13 cellular contexts compared by ENCODE assay signal in the genomic region with DNA sequence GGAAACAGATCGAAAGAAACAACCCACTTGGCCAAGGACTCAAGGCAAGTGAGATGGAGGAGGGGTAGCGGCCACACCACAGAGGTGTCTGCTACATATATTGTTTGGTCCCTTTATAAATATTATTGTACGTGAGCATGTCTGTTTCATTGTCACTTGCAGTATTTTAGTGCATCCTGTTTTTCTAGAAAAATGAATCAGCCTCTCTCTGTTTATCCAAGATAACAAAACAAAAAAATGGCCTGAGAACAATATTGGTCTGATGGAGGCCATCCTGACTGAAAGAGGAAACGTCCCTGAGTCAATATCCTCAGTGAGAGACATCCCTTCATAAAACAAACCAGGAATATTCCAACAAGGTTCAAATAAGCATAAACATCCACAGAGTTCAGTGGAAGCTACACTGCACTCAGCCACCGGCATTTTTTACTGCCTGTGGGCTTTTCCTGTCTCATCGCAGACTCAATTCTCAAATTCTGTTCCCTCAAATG. TPM values are rescaled to one million over a fixed set of nuclear protein-coding genes. Genes with fewer than 3 reads are reported as not detected.
A peak's percentile ranks its signal among the peaks of the same experiment; 100 is the strongest.
DNase-seq lines count a peak whose midpoint lies in the region; ATAC-seq, FAIRE-seq and TF ChIP-seq lines count a peak whose summit lies in the region.
"Had no signal": no experiment of that assay in that cellular context is flagged by ENCODE, and none has a peak within 500 bp of the region (broad histone marks: within the 10 kb centered on the region; RNA-seq: fewer than 3 reads in every experiment).

No MANE protein-coding gene starts in this region.

- no peak overlapping the region; the same call in 1 of the 2 replicates for H4K5ac ChIP-seq in IMR-90 (ENCODE audit: low read depth, low read length)

- in situ Hi-C loops in IMR-90 (cut with MboI; ENCODE audit: low sequenced_read_pairs), result no loop called here

- peak overlapping the region; percentile 21; the same call in 1 of the 2 replicates for H3K18ac ChIP-seq in IMR-90 (ENCODE audit: low read depth, low read length)

- no peak overlapping the region for H2BK15ac ChIP-seq in IMR-90 (ENCODE audit: low read depth, low read length)

- WGBS in IMR-90 (ENCODE audit: extremely low coverage in 2 of 2, insufficient read length in 1 of 2), 2 experiments, result 57% methylated on average over 2 of the region's 6 CpGs; no CpG with 5 or more reads in 1 of the 2 experiments
- 74% methylated on average over 6 of the region's 6 CpGs for WGBS in liver

- intact Hi-C loops in IMR-90 (cut with micrococcal nuclease), result no loop called here

- no peak overlapping the region for H2AK9ac ChIP-seq in IMR-90 (replicated peaks; ENCODE audit: low read depth, low read length, poor library complexity)

- no peak overlapping the region for H3K56ac ChIP-seq in IMR-90 (ENCODE audit: extremely low read depth, insufficient read depth, low read length)

- BruUV-seq in IMR-90 (replicated peaks; lab: Mats Ljungman, UMichigan), result no TSS peak

- H3K9me3 ChIP-seq in IMR-90 (ENCODE audit: control insufficient read depth, insufficient read depth, low read length) (no peaks in the 10 kb centered on the region), liver (ENCODE audit: control insufficient read depth in 4 of 4, low read length in 3 of 4) (no peaks in the 10 kb centered on the region), thoracic aorta (no peaks in the 10 kb centered on the region)
- H3K9me3 ChIP-seq: ovary had no signal

- TF ChIP-seq RAD21 in IMR-90 (IDR thresholded peaks at IDR 0.05; ENCODE audit: low read length) (no peak), liver (IDR thresholded peaks at IDR 0.05) (peak in 1 of 2 donors; percentile 12)

- ATAC-seq in IMR-90 (ENCODE audit: low read depth), result peak; percentile 21; the same call in 1 of the 2 replicates
- ATAC-seq in thoracic aorta (ENCODE audit: insufficient number of reproducible peaks, low FRiP score, low read depth), result peak; percentile 11
- ATAC-seq in HG02763 (IDR thresholded peaks at IDR 0.05; ENCODE audit: unreplicated experiment), result no peak
- ATAC-seq: activated naive CD4-positive, alpha-beta T cell treated with anti-CD3 and anti-CD28 coated beads, Interleukin-2, amount 50 U/mL, for 72 hours; stimulated activated effector memory CD8-positive, alpha-beta T cell treated with anti-CD3 and anti-CD28 coated beads, Interleukin-12 subunit alpha, Interleukin-12 subunit beta, amount 100 ng/mL, for 72 hours had no signal

- FAIRE-seq in bronchial epithelial cell (lab: Jason Lieb, UNC), result no peak
- FAIRE-seq in GM19239 (lab: Jason Lieb, UNC), result no peak

- DNase-seq in IMR-90 (peak; percentile 42), bronchial epithelial cell (ENCODE audit: low read depth) (peak; percentile 18), thoracic aorta (ENCODE audit: low spot score) (no peak), GM19239 (ENCODE audit: insufficient read length, low spot score) (no peak)
- no peak for DNase-seq in stimulated activated CD4-positive, alpha-beta T cell treated with anti-CD3 and anti-CD28 coated beads, Interleukin-1b, Interleukin-23, amount 100 ng/mL, for 48 hours
- DNase-seq: NCI-H1694 treated with DMSO at 0.1 percent for 48 hours; NCI-H82; ovary; stimulated activated CD4-positive, alpha-beta T cell treated with anti-CD3 and anti-CD28 coated beads, Interleukin-2, amount 100 ng/mL, for 24 hours had no signal

- peaks cover 24% of the 10 kb centered on the region for H3K4me1 ChIP-seq in IMR-90 (ENCODE audit: control insufficient read depth, insufficient read depth, low read length)
- peaks cover 0 to under 1% (median 0%) of the 10 kb centered on the region in 4 donors for H3K4me1 ChIP-seq in liver (ENCODE audit: control insufficient read depth in 4 of 4, insufficient read depth in 4 of 4, low read length in 3 of 4)
- peaks cover 41 to 86% of the 10 kb centered on the region in 2 donors for H3K4me1 ChIP-seq in thoracic aorta (ENCODE audit: control insufficient read depth in 1 of 2, low read depth in 2 of 2)

- peaks cover 36% of the 10 kb centered on the region for H3K9me1 ChIP-seq in IMR-90 (ENCODE audit: insufficient read depth, low read length)

- H2AK5ac ChIP-seq in IMR-90 (ENCODE audit: low read depth, low read length), result no peak overlapping the region

- H3K4me3 ChIP-seq in IMR-90 (ENCODE audit: insufficient read depth, low read depth, low read length) (no peak overlapping the region), bronchial epithelial cell (ENCODE audit: low read depth, low read length) (no peak overlapping the region), liver (ENCODE audit: low read depth in 1 of 3, low read length in 3 of 3) (no peak overlapping the region), thoracic aorta (peak overlapping the region; percentile 35)
- H3K4me3 ChIP-seq: ovary had no signal

- TF ChIP-seq POLR2A in IMR-90 (IDR thresholded peaks at IDR 0.05; ENCODE audit: low read depth, low read length), result no peak

- peak overlapping the region in 1 of 2 experiments; percentile 32; a peak in 1 of 4 replicates for H4K8ac ChIP-seq in IMR-90 (ENCODE audit: low read depth in 2 of 2, low read length in 2 of 2)

- POLR2A ChIA-PET in IMR-90 (lab: Charles Lee; ENCODE audit: unreplicated experiment), result interaction anchor here (0.8 kb wide), 1 partner anchor 23 kb away, joined by 3 read pairs; no protein-coding TSS in a partner anchor

- H3K36me3 ChIP-seq in IMR-90 (ENCODE audit: control insufficient read depth, insufficient read depth, low read length) (peaks cover 3% of the 10 kb centered on the region; the same call in 1 of the 2 replicates), bronchial epithelial cell (ENCODE audit: control insufficient read depth, insufficient read depth, low read length) (no peaks in the 10 kb centered on the region), liver (ENCODE audit: control insufficient read depth in 4 of 4, insufficient read depth in 3 of 4, low read depth in 1 of 4, low read length in 3 of 4) (no peaks in the 10 kb centered on the region), thoracic aorta (no peaks in the 10 kb centered on the region)
- H3K36me3 ChIP-seq: ovary had no signal

- no peak overlapping the region for H2BK120ac ChIP-seq in IMR-90 (ENCODE audit: low read depth, low read length)

- no peak overlapping the region for H4K91ac ChIP-seq in IMR-90 (ENCODE audit: insufficient read depth, low read depth, low read length)

- H3K9ac ChIP-seq in IMR-90 (ENCODE audit: low read depth, low read length) (no peak overlapping the region), liver (ENCODE audit: low read depth in 1 of 2, low read length in 2 of 2) (peak overlapping the region in 1 of 2 donors; percentile 3)

- no peak for TF ChIP-seq CTCF in IMR-90 (conservative IDR thresholded peaks at IDR 0.05; ENCODE audit: low read depth, low read length)
- TF ChIP-seq CTCF in bronchial epithelial cell (IDR thresholded peaks at IDR 0.05; ENCODE audit: insufficient read depth, low read length, severe bottlenecking), result no peak
- TF ChIP-seq CTCF in liver (IDR thresholded peaks at IDR 0.05; ENCODE audit: low read depth, low read length, missing input control), result no peak
- TF ChIP-seq CTCF in thoracic aorta (IDR thresholded peaks at IDR 0.05), result no peak

- CTCF ChIA-PET in IMR-90 (lab: Yijun Ruan, JAX), result interaction anchor here (1.3 kb wide), 1 partner anchor 89 kb away, joined by 3 read pairs; no protein-coding TSS in a partner anchor

- no peak overlapping the region for H3K23ac ChIP-seq in IMR-90 (ENCODE audit: low read depth, low read length)

- no peak overlapping the region for H2AFZ ChIP-seq in IMR-90 (replicated peaks; ENCODE audit: low read length, poor library complexity)

- no peak overlapping the region for H2BK20ac ChIP-seq in IMR-90 (ENCODE audit: low read depth, low read length)

- H3K79me1 ChIP-seq in IMR-90 (ENCODE audit: low read depth in 1 of 2, low read length in 2 of 2), result peaks cover 54 to 91% of the 10 kb centered on the region in 2 experiments

- peak overlapping the region; percentile 0 for H2BK5ac ChIP-seq in IMR-90 (ENCODE audit: low read depth, low read length, poor library complexity, severe bottlenecking)

- 0 out of 2 replicates have a peak overlapping the region, but pooled peaks have one; percentile 3 for H3K4ac ChIP-seq in IMR-90 (ENCODE audit: low read depth, low read length)

- peaks cover 56% of the 10 kb centered on the region for H4K20me1 ChIP-seq in IMR-90 (ENCODE audit: insufficient read depth, low read length)

- dilution Hi-C loops in IMR-90 (cut with HindIII; ENCODE audit: low sequenced_read_pairs, unreplicated experiment), result no loop called here

- H3K14ac ChIP-seq in IMR-90 (replicated peaks; ENCODE audit: low read depth, low read length), result 0 out of 2 replicates have a peak overlapping the region, but pooled peaks have one; percentile 8

- H3K27me3 ChIP-seq in IMR-90 (ENCODE audit: control insufficient read depth, insufficient read depth, low read length), result no peaks in the 10 kb centered on the region
- no peaks in the 10 kb centered on the region for H3K27me3 ChIP-seq in bronchial epithelial cell (ENCODE audit: control insufficient read depth, insufficient read depth, low read length)
- no peaks in the 10 kb centered on the region for H3K27me3 ChIP-seq in liver (ENCODE audit: control insufficient read depth in 4 of 4, insufficient read depth in 4 of 4, low read length in 3 of 4)
- no peaks in the 10 kb centered on the region for H3K27me3 ChIP-seq in thoracic aorta (replicated peaks; ENCODE audit: insufficient read depth)
- H3K27me3 ChIP-seq: ovary had no signal

- peak overlapping the region; percentile 44; the same call in 1 of the 2 replicates for H3K4me2 ChIP-seq in IMR-90 (ENCODE audit: low read depth, low read length)

- H3K27ac ChIP-seq in IMR-90 (ENCODE audit: insufficient read depth, low read length) (no peak overlapping the region; the same call in 1 of the 2 replicates), liver (ENCODE audit: low read depth in 1 of 2, low read length in 2 of 2) (peak overlapping the region; percentile 28 to 29), thoracic aorta (peak overlapping the region; percentile 63 to 67)
- H3K27ac ChIP-seq: ovary had no signal

TF ChIP-seq in IMR-90, 13 proteins besides CTCF, POLR2A, EP300 and RAD21 (continues in another document):
- TF ChIP-seq CHD1 (IDR thresholded peaks at IDR 0.05; ENCODE audit: low read depth, low read length) (no peak), RCOR1 (IDR thresholded peaks at IDR 0.05; ENCODE audit: insufficient replicate concordance, low read length) (no peak)

TF ChIP-seq in liver, 16 proteins besides CTCF, POLR2A, EP300 and RAD21:
- peak; percentile 36 for TF ChIP-seq YY1 (IDR thresholded peaks at IDR 0.05)
- TF ChIP-seq, protein P1, sequence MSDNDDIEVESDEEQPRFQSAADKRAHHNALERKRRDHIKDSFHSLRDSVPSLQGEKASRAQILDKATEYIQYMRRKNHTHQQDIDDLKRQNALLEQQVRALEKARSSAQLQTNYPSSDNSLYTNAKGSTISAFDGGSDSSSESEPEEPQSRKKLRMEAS (IDR thresholded peaks at IDR 0.05), result no peak

RNA-seq across cellular contexts. Expression of gene WWTR1, which starts 42.0 kb away (rescaled TPM):
- total RNA-seq in IMR-90 (2012; rRNA removed) (30.3 and 38.9 TPM in 2 replicates), bronchial epithelial cell (3.4 and 7.3 TPM in 2 replicates), liver (10 to 100 TPM in 1 of 2 donors, 1 to 10 TPM in 1; 4.5 to 11.8 TPM), thoracic aorta (100 to 1,000 TPM; 135 to 243 TPM)
- polyA plus RNA-seq in IMR-90 (2012; rRNA removed) (65.3 and 66.9 TPM in 2 replicates), liver (1 to 10 TPM; 8.9 to 9.2 TPM)
- polyA plus RNA-seq in IMR-90 (2012; cell fraction: cytosol; rRNA removed), result 31.8 and 59.9 TPM in 2 replicates
- 53.5 and 83.5 TPM in 2 replicates for polyA plus RNA-seq in IMR-90 (2012; cell fraction: nucleus; rRNA removed; ENCODE audit: low replicate concordance)

Comparison
In these comparisons a context has a peak if more than half of its experiments do, and no peak if none do; other contexts are left out.
1. DNase-seq: peak in IMR-90 (single experiment) and bronchial epithelial cell (single experiment); none in thoracic aorta (single experiment), GM19239 (single experiment) and stimulated activated CD4-positive, alpha-beta T cell treated with anti-CD3 and anti-CD28 coated beads, Interleukin-1b, Interleukin-23, amount 100 ng/mL, for 48 hours (single experiment).